8 cellular contexts compared by ENCODE assay signal in the genomic region with DNA sequence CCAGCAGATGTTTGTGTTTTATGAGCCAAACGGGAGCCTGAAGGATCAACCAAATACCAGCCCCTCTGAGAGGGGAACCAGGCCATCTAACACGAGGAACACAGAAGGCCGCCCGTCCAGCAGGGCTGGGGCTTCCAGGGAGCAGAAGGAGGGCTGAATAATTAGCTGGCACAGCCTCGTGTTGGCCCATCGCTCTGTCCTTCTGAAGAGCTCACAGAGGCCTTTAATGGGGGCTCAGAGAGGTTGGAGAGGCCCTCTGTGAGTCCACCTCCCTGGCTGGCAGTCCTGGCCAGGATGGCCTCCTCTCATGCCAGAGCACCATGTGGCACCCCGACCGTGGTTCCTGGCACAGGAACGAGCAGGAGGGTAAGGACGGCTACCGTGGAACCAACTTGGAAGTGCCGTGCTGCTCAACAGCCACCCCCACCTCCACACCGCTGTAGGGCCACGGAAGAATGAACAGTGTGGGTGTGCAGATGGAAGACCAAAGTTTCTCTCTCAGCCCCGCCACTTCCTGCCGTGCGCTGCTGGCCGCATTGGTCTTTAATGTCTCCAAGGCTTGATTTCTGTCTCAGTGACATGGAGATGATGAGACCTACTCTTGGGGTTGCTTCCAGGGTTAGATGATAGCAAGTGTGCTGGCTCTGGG.
DNase-seq lines count a peak whose midpoint lies in the region; ATAC-seq and TF ChIP-seq lines count a peak whose summit lies in the region.

No MANE protein-coding gene starts in this region.

- TF ChIP-seq CTCF in chondrocyte (IDR thresholded peaks at IDR 0.05): no peak

- CTCF ChIA-PET in activated CD8-positive, alpha-beta memory T cell treated with anti-CD3 and anti-CD28 coated beads, Interleukin-2, amount 10 ng/mL, durations not matched to agents 7 days and 5 days (lab: Charles Lee): interaction anchor here (1.0 to 5.3 kb wide), 5 partner anchors 9 to 179 kb away, joined by 3 to 23 read pairs (median 6); no protein-coding TSS in a partner anchor

- no peaks in the 10 kb centered on the region for H3K36me3 Mint-ChIP-seq in activated CD4-positive, alpha-beta T cell treated with anti-CD3 and anti-CD28 coated beads, Interleukin-2, amount 10 ng/mL, durations not matched to agents 24 days and 14 days (ENCODE audit: low read depth)
- no peaks in the 10 kb centered on the region for H3K36me3 Mint-ChIP-seq in activated CD8-positive, alpha-beta memory T cell treated with anti-CD3 and anti-CD28 coated beads, Interleukin-2, amount 10 ng/mL, durations not matched to agents 7 days and 5 days
- H3K36me3 Mint-ChIP-seq in stimulated activated effector memory CD8-positive, alpha-beta T cell treated with anti-CD3 and anti-CD28 coated beads, Interleukin-12 subunit alpha, Interleukin-12 subunit beta, amount 100 ng/mL, for 72 hours: no peaks in the 10 kb centered on the region
- no peaks in the 10 kb centered on the region for H3K36me3 Mint-ChIP-seq in chondrocyte (ENCODE audit: low read depth)

- peak; percentile 96 for ATAC-seq in HG02884 (IDR thresholded peaks at IDR 0.05; ENCODE audit: unreplicated experiment)
- peak; percentile 91 for ATAC-seq in activated CD8-positive, alpha-beta memory T cell treated with anti-CD3 and anti-CD28 coated beads, Interleukin-2, amount 10 ng/mL, durations not matched to agents 7 days and 5 days
- peak; percentile 88 for ATAC-seq in stimulated activated effector memory CD8-positive, alpha-beta T cell treated with anti-CD3 and anti-CD28 coated beads, Interleukin-12 subunit alpha, Interleukin-12 subunit beta, amount 100 ng/mL, for 72 hours

- peak; percentile 81 for DNase-seq in activated CD4-positive, alpha-beta T cell treated with anti-CD3 and anti-CD28 coated beads, Interleukin-2, amount 10 ng/mL, durations not matched to agents 24 days and 14 days
- no peak for DNase-seq in activated CD4-positive, alpha-beta T cell treated with anti-CD3 and anti-CD28 coated beads, Interleukin-2, amount 50 U/mL, for 4 hours
- peak; percentile 82 for DNase-seq in activated CD8-positive, alpha-beta memory T cell treated with anti-CD3 and anti-CD28 coated beads, Interleukin-2, amount 10 ng/mL, durations not matched to agents 7 days and 5 days
- peak in 1 of 2 donors; percentile 59 for DNase-seq in stimulated activated effector memory CD8-positive, alpha-beta T cell treated with anti-CD3 and anti-CD28 coated beads, Interleukin-12 subunit alpha, Interleukin-12 subunit beta, amount 100 ng/mL, for 72 hours (ENCODE audit: low spot score in 2 of 2)
- DNase-seq in NK-92 treated with Interleukin-12 subunit alpha and Interleukin-12 subunit beta, amount 100 ng/mL, for 24 hours (lab: John Stamatoyannopoulos, UW): no peak
- DNase-seq in chondrocyte (ENCODE audit: low spot score) (no peak), COR-L47 (lab: John Stamatoyannopoulos, UW) (no peak)

- H3K4me1 Mint-ChIP-seq in activated CD4-positive, alpha-beta T cell treated with anti-CD3 and anti-CD28 coated beads, Interleukin-2, amount 10 ng/mL, durations not matched to agents 24 days and 14 days: peaks cover 32% of the 10 kb centered on the region
- peaks cover 36% of the 10 kb centered on the region for H3K4me1 Mint-ChIP-seq in activated CD8-positive, alpha-beta memory T cell treated with anti-CD3 and anti-CD28 coated beads, Interleukin-2, amount 10 ng/mL, durations not matched to agents 7 days and 5 days
- peaks cover 21% of the 10 kb centered on the region for H3K4me1 Mint-ChIP-seq in stimulated activated effector memory CD8-positive, alpha-beta T cell treated with anti-CD3 and anti-CD28 coated beads, Interleukin-12 subunit alpha, Interleukin-12 subunit beta, amount 100 ng/mL, for 72 hours
- peaks cover 28% of the 10 kb centered on the region for H3K4me1 Mint-ChIP-seq in chondrocyte (ENCODE audit: low read depth)

- no peak overlapping the region for H3K27ac Mint-ChIP-seq in activated CD4-positive, alpha-beta T cell treated with anti-CD3 and anti-CD28 coated beads, Interleukin-2, amount 10 ng/mL, durations not matched to agents 24 days and 14 days
- peak overlapping the region; percentile 78 for H3K27ac Mint-ChIP-seq in activated CD8-positive, alpha-beta memory T cell treated with anti-CD3 and anti-CD28 coated beads, Interleukin-2, amount 10 ng/mL, durations not matched to agents 7 days and 5 days
- peak overlapping the region; percentile 70 for H3K27ac Mint-ChIP-seq in stimulated activated effector memory CD8-positive, alpha-beta T cell treated with anti-CD3 and anti-CD28 coated beads, Interleukin-12 subunit alpha, Interleukin-12 subunit beta, amount 100 ng/mL, for 72 hours
- H3K27ac Mint-ChIP-seq in chondrocyte (ENCODE audit: unreplicated experiment): no peak overlapping the region

- peaks cover 3% of the 10 kb centered on the region for H3K27me3 Mint-ChIP-seq in activated CD4-positive, alpha-beta T cell treated with anti-CD3 and anti-CD28 coated beads, Interleukin-2, amount 10 ng/mL, durations not matched to agents 24 days and 14 days
- H3K27me3 Mint-ChIP-seq in activated CD8-positive, alpha-beta memory T cell treated with anti-CD3 and anti-CD28 coated beads, Interleukin-2, amount 10 ng/mL, durations not matched to agents 7 days and 5 days: peaks cover 5% of the 10 kb centered on the region
- no peaks in the 10 kb centered on the region for H3K27me3 Mint-ChIP-seq in chondrocyte (ENCODE audit: low read depth)

- intact Hi-C loops in activated CD4-positive, alpha-beta T cell treated with anti-CD3 and anti-CD28 coated beads, Interleukin-2, amount 10 ng/mL, durations not matched to agents 24 days and 14 days (cut with micrococcal nuclease): no loop called here

- no peaks in the 10 kb centered on the region for H3K9me3 Mint-ChIP-seq in activated CD4-positive, alpha-beta T cell treated with anti-CD3 and anti-CD28 coated beads, Interleukin-2, amount 10 ng/mL, durations not matched to agents 24 days and 14 days
- no peaks in the 10 kb centered on the region for H3K9me3 Mint-ChIP-seq in activated CD8-positive, alpha-beta memory T cell treated with anti-CD3 and anti-CD28 coated beads, Interleukin-2, amount 10 ng/mL, durations not matched to agents 7 days and 5 days (ENCODE audit: low read depth)
- no peaks in the 10 kb centered on the region for H3K9me3 Mint-ChIP-seq in stimulated activated effector memory CD8-positive, alpha-beta T cell treated with anti-CD3 and anti-CD28 coated beads, Interleukin-12 subunit alpha, Interleukin-12 subunit beta, amount 100 ng/mL, for 72 hours
- H3K9me3 Mint-ChIP-seq in chondrocyte (ENCODE audit: low read depth): no peaks in the 10 kb centered on the region

- H3K4me3 Mint-ChIP-seq in activated CD4-positive, alpha-beta T cell treated with anti-CD3 and anti-CD28 coated beads, Interleukin-2, amount 10 ng/mL, durations not matched to agents 24 days and 14 days: peak overlapping the region; percentile 16
- H3K4me3 Mint-ChIP-seq in activated CD8-positive, alpha-beta memory T cell treated with anti-CD3 and anti-CD28 coated beads, Interleukin-2, amount 10 ng/mL, durations not matched to agents 7 days and 5 days: no peak overlapping the region
- H3K4me3 Mint-ChIP-seq in stimulated activated effector memory CD8-positive, alpha-beta T cell treated with anti-CD3 and anti-CD28 coated beads, Interleukin-12 subunit alpha, Interleukin-12 subunit beta, amount 100 ng/mL, for 72 hours: no peak overlapping the region
- no peak overlapping the region for H3K4me3 Mint-ChIP-seq in chondrocyte (ENCODE audit: unreplicated experiment)

Comparison
In these comparisons a context has a peak if more than half of its experiments do, and no peak if none do; other contexts are left out.
1. DNase-seq: peak in activated CD4-positive, alpha-beta T cell treated with anti-CD3 and anti-CD28 coated beads, Interleukin-2, amount 10 ng/mL, durations not matched to agents 24 days and 14 days (single experiment) and activated CD8-positive, alpha-beta memory T cell treated with anti-CD3 and anti-CD28 coated beads, Interleukin-2, amount 10 ng/mL, durations not matched to agents 7 days and 5 days (single experiment); none in activated CD4-positive, alpha-beta T cell treated with anti-CD3 and anti-CD28 coated beads, Interleukin-2, amount 50 U/mL, for 4 hours (0 of 2), NK-92 treated with Interleukin-12 subunit alpha and Interleukin-12 subunit beta, amount 100 ng/mL, for 24 hours (single experiment), chondrocyte (single experiment) and COR-L47 (single experiment).
2. H3K27ac Mint-ChIP-seq: peak in activated CD8-positive, alpha-beta memory T cell treated with anti-CD3 and anti-CD28 coated beads, Interleukin-2, amount 10 ng/mL, durations not matched to agents 7 days and 5 days (single experiment) and stimulated activated effector memory CD8-positive, alpha-beta T cell treated with anti-CD3 and anti-CD28 coated beads, Interleukin-12 subunit alpha, Interleukin-12 subunit beta, amount 100 ng/mL, for 72 hours (single experiment); none in activated CD4-positive, alpha-beta T cell treated with anti-CD3 and anti-CD28 coated beads, Interleukin-2, amount 10 ng/mL, durations not matched to agents 24 days and 14 days (single experiment) and chondrocyte (single experiment).
3. Peak in every context shown above with its lines, with median percentiles within 50 percentile points of each other: ATAC-seq.